In genomic region chr5:1208743-1209551, GRCh38 we compare ENCODE assay signal across 9 cellular contexts. TPM values are rescaled to one million over a fixed set of nuclear protein-coding genes. Genes with fewer than 3 reads are reported as not detected.
DNase-seq lines count a peak whose midpoint lies in the region; ATAC-seq, FAIRE-seq and TF ChIP-seq lines count a peak whose summit lies in the region.
"Had no signal": no experiment of that assay in that cellular context is flagged by ENCODE, and none has a peak within 500 bp of the region (broad histone marks: within the 10 kb centered on the region; RNA-seq: fewer than 3 reads in every experiment).

No MANE protein-coding gene starts in this region.

- H4K20me1 ChIP-seq in HepG2 (ENCODE audit: insufficient read depth, low read length) = no peaks in the 10 kb centered on the region

- H3K9ac ChIP-seq in HepG2 (ENCODE audit: insufficient read depth, low read depth, low read length) = no peak overlapping the region

- H3K4me1 Mint-ChIP-seq in activated CD8-positive, alpha-beta T cell treated with anti-CD3 and anti-CD28 coated beads for 36 hours (ENCODE audit: low read depth) = no peaks in the 10 kb centered on the region
- H3K4me1 Mint-ChIP-seq in CD4-positive, alpha-beta memory T cell = no peaks in the 10 kb centered on the region
- H3K4me1 Mint-ChIP-seq: memory B cell had no signal

- H3K27ac Mint-ChIP-seq in activated CD8-positive, alpha-beta T cell treated with anti-CD3 and anti-CD28 coated beads for 36 hours = no peak overlapping the region
- H3K27ac Mint-ChIP-seq in CD4-positive, alpha-beta memory T cell = no peak overlapping the region
- H3K27ac Mint-ChIP-seq: memory B cell had no signal

- no peaks in the 10 kb centered on the region for H3K27me3 Mint-ChIP-seq in activated CD8-positive, alpha-beta T cell treated with anti-CD3 and anti-CD28 coated beads for 36 hours
- no peaks in the 10 kb centered on the region for H3K27me3 Mint-ChIP-seq in CD4-positive, alpha-beta memory T cell

- FAIRE-seq in HepG2 (lab: Jason Lieb, UNC) = no peak

- H3K9me3 ChIP-seq in HepG2 (ENCODE audit: low read length) = no peaks in the 10 kb centered on the region
- H3K9me3 ChIP-seq in CD4-positive, alpha-beta memory T cell (ENCODE audit: control insufficient read depth in 1 of 2, low read length in 2 of 2) = no peaks in the 10 kb centered on the region

- BruUV-seq in HepG2 (replicated peaks; lab: Mats Ljungman, UMichigan) = no TSS peak

- no peak overlapping the region for H3K4me3 Mint-ChIP-seq in activated CD8-positive, alpha-beta T cell treated with anti-CD3 and anti-CD28 coated beads for 36 hours
- no peak overlapping the region for H3K4me3 Mint-ChIP-seq in CD4-positive, alpha-beta memory T cell
- H3K4me3 Mint-ChIP-seq: memory B cell had no signal

- H3K4me3 ChIP-seq in WI38 (ENCODE audit: low read depth, low read length) (no peak overlapping the region), HepG2 (replicated peaks in 1 of 3; ENCODE audit: insufficient read depth in 1 of 3, low read depth in 2 of 3, low read length in 3 of 3) (no peak overlapping the region)
- H3K4me3 ChIP-seq in CD4-positive, alpha-beta memory T cell (ENCODE audit: low read length in 2 of 2) = no peak overlapping the region

- no peak overlapping the region for H3K4me2 ChIP-seq in HepG2 (ENCODE audit: low read depth, low read length)

- peaks cover 16% of the 10 kb centered on the region for H3K4me1 ChIP-seq in HepG2 (ENCODE audit: insufficient read depth, low read length)
- no peaks in the 10 kb centered on the region for H3K4me1 ChIP-seq in CD4-positive, alpha-beta memory T cell (ENCODE audit: insufficient read depth, low read length)

- in situ Hi-C loops in HepG2 (cut with HindIII; ENCODE audit: extremely low pct_ligation_motif_present, low pct_unique_long_range_greater_than_20kb) = no loop called here

- H3K27me3 ChIP-seq in HepG2 (ENCODE audit: control insufficient read depth in 1 of 2, insufficient read depth in 2 of 2, low read length in 2 of 2) = peaks cover 17 to 55% of the 10 kb centered on the region in 2 experiments
- no peaks in the 10 kb centered on the region for H3K27me3 ChIP-seq in CD4-positive, alpha-beta memory T cell (ENCODE audit: insufficient read depth, low read length)

- POLR2A ChIA-PET in HepG2 (lab: Yijun Ruan, JAX) = interaction anchor here (1.0 kb wide), 1 partner anchor 26 kb away, joined by 3 read pairs; no protein-coding TSS in a partner anchor
- POLR2A ChIA-PET in activated CD8-positive, alpha-beta T cell treated with anti-CD3 and anti-CD28 coated beads for 36 hours (lab: Charles Lee) = no interaction called here
- POLR2A ChIA-PET in CD4-positive, alpha-beta memory T cell (lab: Charles Lee; ENCODE audit: partially characterized antibody) = no interaction called here

- CTCF ChIA-PET in HepG2 (lab: Yijun Ruan, JAX; ENCODE audit: low intra/inter-chr PET ratio, low total read pairs) = interaction anchor here (1.4 kb wide), 1 partner anchor 436 kb away, joined by 6 read pairs; no protein-coding TSS in a partner anchor
- CTCF ChIA-PET in activated CD8-positive, alpha-beta T cell treated with anti-CD3 and anti-CD28 coated beads for 36 hours (lab: Charles Lee) = no interaction called here
- CTCF ChIA-PET in CD4-positive, alpha-beta memory T cell (lab: Charles Lee; ENCODE audit: partially characterized antibody) = no interaction called here

- ATAC-seq in HepG2 = peak; percentile 72
- ATAC-seq in activated CD8-positive, alpha-beta T cell treated with anti-CD3 and anti-CD28 coated beads for 36 hours = no peak
- no peak for ATAC-seq in GM18498 (IDR thresholded peaks at IDR 0.05; ENCODE audit: unreplicated experiment)

- no peaks in the 10 kb centered on the region for H3K79me2 ChIP-seq in HepG2 (ENCODE audit: insufficient read depth, low read length)

- 60% methylated on average over 3 of the region's 24 CpGs for WGBS in HepG2 (ENCODE audit: low lambda C conversion rate)

- TF ChIP-seq RAD21 in HepG2 (CRISPR knock-in tag; IDR thresholded peaks at IDR 0.05) = peak; percentile 71

- intact Hi-C loops in HepG2 (cut with micrococcal nuclease; ENCODE audit: unreplicated experiment) = loop anchor here (10.0 kb wide), 1 partner anchor 436 kb away; no protein-coding TSS in a partner anchor
- intact Hi-C loops in activated CD8-positive, alpha-beta T cell treated with anti-CD3 and anti-CD28 coated beads for 36 hours (cut with micrococcal nuclease) = no loop called here
- intact Hi-C loops in CD4-positive, alpha-beta memory T cell (cut with micrococcal nuclease) = no loop called here

- no peak overlapping the region for H3K27ac ChIP-seq in HepG2 (ENCODE audit: extremely low read length, insufficient read depth, low read length)
- H3K27ac ChIP-seq in CD4-positive, alpha-beta memory T cell (ENCODE audit: low read depth, low read length) = no peak overlapping the region

- TF ChIP-seq CTCF in WI38 (IDR thresholded peaks at IDR 0.05; ENCODE audit: low read depth, low read length) (peak; percentile 54), HepG2 (CRISPR knock-in tag; IDR thresholded peaks at IDR 0.05) (peak; percentile 80)
- TF ChIP-seq CTCF in activated CD8-positive, alpha-beta T cell treated with anti-CD3 and anti-CD28 coated beads for 36 hours (IDR thresholded peaks at IDR 0.05) = no peak

- H3K9me3 Mint-ChIP-seq in activated CD8-positive, alpha-beta T cell treated with anti-CD3 and anti-CD28 coated beads for 36 hours = no peaks in the 10 kb centered on the region
- no peaks in the 10 kb centered on the region for H3K9me3 Mint-ChIP-seq in CD4-positive, alpha-beta memory T cell
- H3K9me3 Mint-ChIP-seq: memory B cell had no signal

- DNase-seq in AG20443 (ENCODE audit: low spot score) = peak; percentile 76
- DNase-seq in HPDE6-E6E7 (ENCODE audit: extremely low spot score) = peak; percentile 29
- no peak for DNase-seq in HepG2 (ENCODE audit: low spot score)
- DNase-seq in activated CD8-positive, alpha-beta T cell treated with anti-CD3 and anti-CD28 coated beads for 36 hours = no peak
- DNase-seq in CD4-positive, alpha-beta memory T cell = no peak
- no peak for DNase-seq in NK-92 treated with Interleukin-12 subunit alpha and Interleukin-12 subunit beta, amount 100 ng/mL, for 24 hours (lab: John Stamatoyannopoulos, UW)

- no peak for TF ChIP-seq POLR2A in HepG2 (IDR thresholded peaks at IDR 0.05; ENCODE audit: insufficient read depth in 1 of 2, low read depth in 2 of 2, low read length in 2 of 2)

- no peaks in the 10 kb centered on the region for H3K36me3 Mint-ChIP-seq in activated CD8-positive, alpha-beta T cell treated with anti-CD3 and anti-CD28 coated beads for 36 hours (ENCODE audit: low read depth)
- no peaks in the 10 kb centered on the region for H3K36me3 Mint-ChIP-seq in CD4-positive, alpha-beta memory T cell
- H3K36me3 Mint-ChIP-seq: memory B cell had no signal

- TF ChIP-seq EP300 in HepG2 (IDR thresholded peaks at IDR 0.05; ENCODE audit: low read depth in 2 of 2, low read length in 2 of 2) = no peak
- TF ChIP-seq EP300 in HepG2 (CRISPR knock-in tag; IDR thresholded peaks at IDR 0.05; ENCODE audit: borderline replicate concordance) = no peak

- H3K36me3 ChIP-seq in HepG2 (replicated peaks in 1 of 2; ENCODE audit: control insufficient read depth in 1 of 2, insufficient read depth in 2 of 2, low read length in 2 of 2) = no peaks in the 10 kb centered on the region
- H3K36me3 ChIP-seq in CD4-positive, alpha-beta memory T cell (ENCODE audit: insufficient read depth, low read length) = no peaks in the 10 kb centered on the region

- no peak overlapping the region for H2AFZ ChIP-seq in HepG2 (ENCODE audit: low read length)

RNA-seq across cellular contexts. Expression of gene SLC6A19, which starts 7.6 kb away (rescaled TPM):
- 0.02 TPM in 1 of 2 replicates, not detected in the other for total RNA-seq in HepG2 (2016; rRNA removed; fragmentation: Illumina TruSeq; extraction: Trizol)
- not detected in 2 replicates for total RNA-seq in HepG2 (2016; cell fraction: cytosol; rRNA removed; fragmentation: Illumina TruSeq; extraction: Trizol; ENCODE audit: low read depth)
- 0.06 TPM in 1 of 2 replicates, not detected in the other for total RNA-seq in HepG2 (2016; cell fraction: insoluble cytoplasmic fraction; rRNA removed; fragmentation: Illumina TruSeq; extraction: Trizol)
- total RNA-seq in HepG2 (2016; cell fraction: membrane; rRNA removed; fragmentation: Illumina TruSeq; extraction: Trizol) = not detected in 2 replicates
- not detected in 2 replicates for total RNA-seq in HepG2 (2016; cell fraction: nucleus; rRNA removed; fragmentation: Illumina TruSeq; extraction: Trizol)
- polyA plus RNA-seq in HepG2 (2011; rRNA removed) = 0.01 TPM in 1 of 2 replicates, not detected in the other
- polyA plus RNA-seq in HepG2 (2011; cell fraction: cytosol; rRNA removed) = 0.01 TPM in 1 of 2 replicates, not detected in the other
- polyA plus RNA-seq in HepG2 (2011; cell fraction: nucleus; rRNA removed) = 0.06 and 0.07 TPM in 2 replicates
- polyA plus RNA-seq in HepG2 (2012) = not detected in 2 replicates
- not detected in 2 replicates for polyA plus RNA-seq in HepG2 (2016; cell fraction: cytosol; fragmentation: Illumina TruSeq; extraction: Trizol; ENCODE audit: low read depth)
- not detected in 2 replicates for polyA plus RNA-seq in HepG2 (2016; cell fraction: insoluble cytoplasmic fraction; fragmentation: Illumina TruSeq; extraction: Trizol; ENCODE audit: low read depth)
- not detected in 2 replicates for polyA plus RNA-seq in HepG2 (2016; cell fraction: membrane; fragmentation: Illumina TruSeq; extraction: Trizol; ENCODE audit: low read depth)
- polyA plus RNA-seq in HepG2 (2016; cell fraction: nucleus; fragmentation: Illumina TruSeq; extraction: Trizol; ENCODE audit: insufficient read depth, low read depth) = 0.08 TPM in 1 of 2 replicates, not detected in the other
- polyA minus RNA-seq in HepG2 (2011; rRNA and poly(A)+ RNA removed; ENCODE audit: low replicate concordance) = 0.02 and 0.12 TPM in 2 replicates
- polyA minus RNA-seq in HepG2 (2011; cell fraction: cytosol; rRNA and poly(A)+ RNA removed) = 0.09 TPM in 1 of 2 replicates, not detected in the other
- polyA minus RNA-seq in HepG2 (2011; cell fraction: nucleus; rRNA and poly(A)+ RNA removed) = not detected in 2 replicates
- not detected for total RNA-seq in activated CD8-positive, alpha-beta T cell treated with anti-CD3 and anti-CD28 coated beads for 36 hours
- not detected for total RNA-seq in CD4-positive, alpha-beta memory T cell
- polyA plus RNA-seq in CD4-positive, alpha-beta memory T cell = not detected

RNA-seq across cellular contexts. Expression of gene SLC6A18, which starts 16.2 kb away (rescaled TPM):
- not detected in 2 replicates for total RNA-seq in HepG2 (2016; rRNA removed; fragmentation: Illumina TruSeq; extraction: Trizol)
- total RNA-seq in HepG2 (2016; cell fraction: cytosol; rRNA removed; fragmentation: Illumina TruSeq; extraction: Trizol; ENCODE audit: low read depth) = not detected in 2 replicates
- total RNA-seq in HepG2 (2016; cell fraction: insoluble cytoplasmic fraction; rRNA removed; fragmentation: Illumina TruSeq; extraction: Trizol) = not detected in 2 replicates
- not detected in 2 replicates for total RNA-seq in HepG2 (2016; cell fraction: membrane; rRNA removed; fragmentation: Illumina TruSeq; extraction: Trizol)
- total RNA-seq in HepG2 (2016; cell fraction: nucleus; rRNA removed; fragmentation: Illumina TruSeq; extraction: Trizol) = not detected in 2 replicates
- not detected in 2 replicates for polyA plus RNA-seq in HepG2 (2011; rRNA removed)
- polyA plus RNA-seq in HepG2 (2011; cell fraction: cytosol; rRNA removed) = not detected in 2 replicates
- not detected in 2 replicates for polyA plus RNA-seq in HepG2 (2011; cell fraction: nucleus; rRNA removed)
- polyA plus RNA-seq in HepG2 (2012) = not detected in 2 replicates
- polyA plus RNA-seq in HepG2 (2016; cell fraction: cytosol; fragmentation: Illumina TruSeq; extraction: Trizol; ENCODE audit: low read depth) = not detected in 2 replicates
- polyA plus RNA-seq in HepG2 (2016; cell fraction: insoluble cytoplasmic fraction; fragmentation: Illumina TruSeq; extraction: Trizol; ENCODE audit: low read depth) = not detected in 2 replicates
- polyA plus RNA-seq in HepG2 (2016; cell fraction: membrane; fragmentation: Illumina TruSeq; extraction: Trizol; ENCODE audit: low read depth) = not detected in 2 replicates
- not detected in 2 replicates for polyA plus RNA-seq in HepG2 (2016; cell fraction: nucleus; fragmentation: Illumina TruSeq; extraction: Trizol; ENCODE audit: insufficient read depth, low read depth)
- not detected in 2 replicates for polyA minus RNA-seq in HepG2 (2011; rRNA and poly(A)+ RNA removed; ENCODE audit: low replicate concordance)
- polyA minus RNA-seq in HepG2 (2011; cell fraction: cytosol; rRNA and poly(A)+ RNA removed) = not detected in 2 replicates
- polyA minus RNA-seq in HepG2 (2011; cell fraction: nucleus; rRNA and poly(A)+ RNA removed) = not detected in 2 replicates
- not detected for total RNA-seq in activated CD8-positive, alpha-beta T cell treated with anti-CD3 and anti-CD28 coated beads for 36 hours
- not detected for total RNA-seq in CD4-positive, alpha-beta memory T cell
- polyA plus RNA-seq in CD4-positive, alpha-beta memory T cell = not detected

Comparison
In these comparisons a context has a peak if more than half of its experiments do, and no peak if none do; other contexts are left out.
1. DNase-seq: peak in AG20443 (single experiment) and HPDE6-E6E7 (single experiment); none in HepG2 (single experiment), activated CD8-positive, alpha-beta T cell treated with anti-CD3 and anti-CD28 coated beads for 36 hours (single experiment), CD4-positive, alpha-beta memory T cell (0 of 5) and NK-92 treated with Interleukin-12 subunit alpha and Interleukin-12 subunit beta, amount 100 ng/mL, for 24 hours (single experiment).